In genomic region chr6:44333273-44333919, GRCh38 we compare ENCODE assay signal across 16 cellular contexts. TPM values are rescaled to one million over a fixed set of nuclear protein-coding genes. Genes with fewer than 3 reads are reported as not detected.
"Had no signal": no experiment of that assay in that cellular context is flagged by ENCODE, and none has a peak within 500 bp of the region (broad histone marks: within the 10 kb centered on the region; RNA-seq: fewer than 3 reads in every experiment).

No MANE protein-coding gene starts in this region.

- H3K4me1 ChIP-seq: ascending aorta, esophagus squamous epithelium had no signal

- H3K27me3 ChIP-seq: ascending aorta, tibial nerve had no signal

- H3K36me3 Mint-ChIP-seq: naive thymus-derived CD4-positive, alpha-beta T cell; stimulated activated memory B cell treated with anti-CD40 and anti-IgM and Interleukin-4, amounts not matched to agents 10 μg/mL and 1 μg/mL and 100 μg/mL, for 72 hours had no signal

- H3K27ac ChIP-seq: ascending aorta, esophagus squamous epithelium, tibial nerve had no signal

- H3K27ac Mint-ChIP-seq: naive thymus-derived CD4-positive, alpha-beta T cell; progenitor cell of endocrine pancreas; stimulated activated memory B cell treated with anti-CD40 and anti-IgM and Interleukin-4, amounts not matched to agents 10 μg/mL and 1 μg/mL and 100 μg/mL, for 72 hours had no signal

- H3K36me3 ChIP-seq: ascending aorta, esophagus squamous epithelium, tibial nerve had no signal

- H3K4me3 ChIP-seq: ascending aorta, esophagus squamous epithelium, tibial nerve had no signal

- H3K4me1 Mint-ChIP-seq: naive thymus-derived CD4-positive, alpha-beta T cell; stimulated activated memory B cell treated with anti-CD40 and anti-IgM and Interleukin-4, amounts not matched to agents 10 μg/mL and 1 μg/mL and 100 μg/mL, for 72 hours had no signal

- H3K9me3 Mint-ChIP-seq: naive thymus-derived CD4-positive, alpha-beta T cell; stimulated activated memory B cell treated with anti-CD40 and anti-IgM and Interleukin-4, amounts not matched to agents 10 μg/mL and 1 μg/mL and 100 μg/mL, for 72 hours had no signal

- H3K4me3 Mint-ChIP-seq: naive thymus-derived CD4-positive, alpha-beta T cell; stimulated activated memory B cell treated with anti-CD40 and anti-IgM and Interleukin-4, amounts not matched to agents 10 μg/mL and 1 μg/mL and 100 μg/mL, for 72 hours had no signal

- ATAC-seq: right cardiac atrium; stimulated activated memory B cell treated with anti-CD40 and anti-IgM and Interleukin-4, amounts not matched to agents 10 μg/mL and 1 μg/mL and 100 μg/mL, for 72 hours had no signal

- H3K9me3 ChIP-seq: ascending aorta, esophagus squamous epithelium, tibial nerve had no signal

- DNase-seq: activated CD4-positive, alpha-beta T cell treated with anti-CD3 and anti-CD28 coated beads, Interleukin-2, amount 50 U/mL, for 48 hours; activated CD4-positive, CD25-positive, alpha-beta regulatory T cell treated with anti-CD3 and anti-CD28 coated beads, Interleukin-2, amount 50 U/mL, for 72 hours; esophagus squamous epithelium; head of caudate nucleus; left cardiac atrium; naive thymus-derived CD4-positive, alpha-beta T cell; occipital lobe; right cardiac atrium; T-helper 2 cell had no signal

RNA-seq across cellular contexts. Expression of gene SPATS1, which starts 9.1 kb away (rescaled TPM):
- total RNA-seq: ascending aorta; esophagus squamous epithelium; left cardiac atrium; lung microvascular endothelial cell; mononuclear cell; naive thymus-derived CD4-positive, alpha-beta T cell; progenitor cell of endocrine pancreas; right cardiac atrium; subcutaneous adipose tissue; tibial nerve had no signal
- polyA plus RNA-seq: naive thymus-derived CD4-positive, alpha-beta T cell; right cardiac atrium had no signal
